8 cellular contexts compared by ENCODE assay signal in the genomic region with DNA sequence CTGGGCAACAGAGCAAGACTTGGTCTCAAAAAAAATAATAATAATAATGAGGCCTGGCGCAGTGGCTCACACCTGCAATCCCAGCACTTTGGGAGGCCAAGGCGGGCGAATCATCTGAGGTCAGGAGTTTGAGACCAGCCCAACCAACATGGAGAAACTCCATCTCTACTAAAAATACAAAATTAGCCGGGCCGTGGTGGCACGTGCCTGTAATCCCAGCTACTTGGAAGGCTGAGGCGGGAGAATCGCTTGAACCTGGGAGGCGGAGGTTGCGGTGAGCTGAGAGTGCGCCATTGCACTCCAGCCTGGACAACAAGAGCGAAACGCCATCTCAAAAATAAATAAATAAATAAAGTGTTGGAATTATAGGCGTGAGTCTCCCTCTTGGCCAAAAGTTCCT. TPM values are rescaled to one million over a fixed set of nuclear protein-coding genes. Genes with fewer than 3 reads are reported as not detected.
DNase-seq lines count a peak whose midpoint lies in the region; TF ChIP-seq lines count a peak whose summit lies in the region.
"Not testable (repeated sequence)": the region's sequence is repeated elsewhere in the genome, so short reads cannot be mapped to it uniquely, and the experiment has no call there.
"Had no signal": no experiment of that assay in that cellular context is flagged by ENCODE, and none has a peak within 500 bp of the region (broad histone marks: within the 10 kb centered on the region; RNA-seq: fewer than 3 reads in every experiment).

No MANE protein-coding gene starts in this region.

- peak overlapping the region; percentile 7; the same call in 1 of the 2 replicates for H3K4me2 ChIP-seq in MM.1S (ENCODE audit: low read depth, low read length)

- H3K4me1 ChIP-seq in MM.1S (ENCODE audit: low read length), result peaks cover 13% of the 10 kb centered on the region
- H3K4me1 ChIP-seq in colonic mucosa, result not testable (repeated sequence)
- H3K4me1 ChIP-seq in neutrophil (ENCODE audit: control insufficient read depth in 1 of 2, insufficient read depth in 1 of 2, low read depth in 1 of 2, low read length in 1 of 2), result peaks cover 17 to 22% of the 10 kb centered on the region in 2 experiments
- H3K4me1 ChIP-seq in spleen, result peaks cover 9 to 38% (median 25%) of the 10 kb centered on the region in 6 donors

- not testable (repeated sequence) for H3K9me3 ChIP-seq in MM.1S (replicated peaks; ENCODE audit: insufficient read depth, low read length); colonic mucosa; neutrophil; spleen

- H3K79me2 ChIP-seq in MM.1S (ENCODE audit: low read length), result peaks cover 33% of the 10 kb centered on the region

- H3F3A ChIP-seq in MM.1S (ENCODE audit: insufficient read depth, low read length), result peaks cover 24% of the 10 kb centered on the region

- H3K9ac ChIP-seq in MM.1S (ENCODE audit: low read length); colonic mucosa (ENCODE audit: low read depth in 2 of 2, low read length in 2 of 2): not testable (repeated sequence)

- H3K36me3 ChIP-seq in MM.1S (replicated peaks; ENCODE audit: insufficient read depth, low read length); colonic mucosa: not testable (repeated sequence)
- H3K36me3 ChIP-seq in neutrophil, result peaks cover 23% of the 10 kb centered on the region
- H3K36me3 ChIP-seq in spleen, result peaks cover 0 to 15% (median 5%) of the 10 kb centered on the region in 6 donors

- peaks cover 17 to 23% of the 10 kb centered on the region in 2 donors for H3K36me3 Mint-ChIP-seq in CD14-positive monocyte

- H3K9me2 ChIP-seq in MM.1S (replicated peaks; ENCODE audit: insufficient read depth, low read length), result not testable (repeated sequence)

- peaks cover 20% of the 10 kb centered on the region for H4K20me1 ChIP-seq in MM.1S (ENCODE audit: insufficient read depth, low read length)

- DNase-seq in CD14-positive monocyte (ENCODE audit: low spot score); MM.1S; RWPE1 (ENCODE audit: low spot score); colonic mucosa: not testable (repeated sequence)
- DNase-seq in spleen, result peak; percentile 54

- peak overlapping the region in 4 of 7 donors; percentile 27 to 73 (median 54) for H3K27ac Mint-ChIP-seq in CD14-positive monocyte

- not testable (repeated sequence) for H3K27me3 ChIP-seq in MM.1S (replicated peaks; ENCODE audit: insufficient read depth, low read length); colonic mucosa; neutrophil; spleen (replicated peaks in 1 of 7)

- intact Hi-C loops in CD14-positive monocyte (cut with micrococcal nuclease), result loop anchor here in 1 of 2 donors (5.0 kb wide), 1 partner anchor 40 kb away; no protein-coding TSS in a partner anchor
- intact Hi-C loops in colonic mucosa (cut with DNase I), result not testable (repeated sequence)
- intact Hi-C loops in spleen (cut with DNase I; ENCODE audit: low total_unique reads), result loop anchor here (5.0 kb wide), 1 partner anchor 40 kb away; no protein-coding TSS in a partner anchor

- not testable (repeated sequence) for H3K27me3 Mint-ChIP-seq in CD14-positive monocyte (ENCODE audit: low read depth in 3 of 3)

- not testable (repeated sequence) for TF ChIP-seq POLR2A in spleen (IDR thresholded peaks at IDR 0.05)

- H2AFZ ChIP-seq in MM.1S (ENCODE audit: low read length), result not testable (repeated sequence)

- WGBS in spleen, 5 donors, result 96 to 99% (median 97%) methylated on average over 14 of the region's 14 CpGs

- CTCF ChIA-PET in RWPE1 (lab: Yijun Ruan, JAX), result not testable (repeated sequence)

- POLR2A ChIA-PET in RWPE1 (lab: Yijun Ruan, JAX; ENCODE audit: low non-redundant PET), result not testable (repeated sequence)

- not testable (repeated sequence) for H3K4me3 Mint-ChIP-seq in CD14-positive monocyte

- TF ChIP-seq CTCF in CD14-positive monocyte (IDR thresholded peaks at IDR 0.05); MM.1S (IDR thresholded peaks at IDR 0.05; ENCODE audit: low read length); RWPE1 (conservative IDR thresholded peaks at IDR 0.05; ENCODE audit: low read depth); colonic mucosa (IDR thresholded peaks at IDR 0.05); neutrophil (IDR thresholded peaks at IDR 0.05); spleen (IDR thresholded peaks at IDR 0.05 in 8 of 11, conservative IDR thresholded peaks at IDR 0.05 in 3 of 11): not testable (repeated sequence)

- H3K4me1 Mint-ChIP-seq in CD14-positive monocyte, result peaks cover 31% of the 10 kb centered on the region

- H3K27ac ChIP-seq in MM.1S (ENCODE audit: low read length), result not testable (repeated sequence)
- peak overlapping the region; percentile 98; the same call in 1 of the 2 replicates for H3K27ac ChIP-seq in RWPE1
- peak overlapping the region; percentile 10 for H3K27ac ChIP-seq in colonic mucosa
- H3K27ac ChIP-seq in neutrophil, result peak overlapping the region; percentile 36
- H3K27ac ChIP-seq in spleen, result peak overlapping the region in 3 of 8 donors; percentile 6 to 99 (median 61)

- peaks cover 3 to 17% (median 11%) of the 10 kb centered on the region in 7 donors for H3K9me3 Mint-ChIP-seq in CD14-positive monocyte

- H3K4me3 ChIP-seq in MM.1S (ENCODE audit: low read length); colonic mucosa; neutrophil (ENCODE audit: low read depth in 1 of 2, low read length in 1 of 2); spleen: not testable (repeated sequence)

RNA-seq across cellular contexts. Expression of gene MCL1, which starts 2.6 kb away (rescaled TPM):
- polyA plus RNA-seq in CD14-positive monocyte, result 100 to 1,000 TPM; 287 to 301 TPM
- total RNA-seq in colonic mucosa, result 100 to 1,000 TPM; 151 to 285 TPM
- total RNA-seq in spleen, result 100 to 1,000 TPM; 261 to 435 (median 336) TPM
- polyA plus RNA-seq in spleen, result 100 to 1,000 TPM in 1 of 3 donors, 10 to 100 TPM in 2; 75.8 to 118 (median 85.9) TPM

RNA-seq across cellular contexts. Expression of gene ADAMTSL4, which starts 32.8 kb away (rescaled TPM):
- 1 to 10 TPM; 2.5 to 2.8 TPM for polyA plus RNA-seq in CD14-positive monocyte
- total RNA-seq in colonic mucosa, result 1 to 10 TPM; 4.9 to 6.3 TPM
- 10 to 100 TPM in 5 of 7 donors, 1 to 10 TPM in 2; 2.8 to 19.1 (median 12.4) TPM for total RNA-seq in spleen
- polyA plus RNA-seq in spleen, result 10 to 100 TPM in 1 of 3 donors, 1 to 10 TPM in 2; 5.0 to 10.9 (median 9.4) TPM
- total RNA-seq: B cell, Daoy had no signal

RNA-seq across cellular contexts. Expression of gene ENSA, which starts 47.5 kb away (rescaled TPM):
- 10 to 100 TPM; 38.5 to 40.3 TPM for polyA plus RNA-seq in CD14-positive monocyte
- total RNA-seq in colonic mucosa, result 100 to 1,000 TPM; 199 to 227 TPM
- 100 to 1,000 TPM in 6 of 7 donors, 10 to 100 TPM in 1; 97.0 to 153 (median 135) TPM for total RNA-seq in spleen
- polyA plus RNA-seq in spleen, result 100 to 1,000 TPM in 2 of 3 donors, 10 to 100 TPM in 1; 96.3 to 127 (median 107) TPM
